8 cellular contexts compared by ENCODE assay signal in the genomic region with DNA sequence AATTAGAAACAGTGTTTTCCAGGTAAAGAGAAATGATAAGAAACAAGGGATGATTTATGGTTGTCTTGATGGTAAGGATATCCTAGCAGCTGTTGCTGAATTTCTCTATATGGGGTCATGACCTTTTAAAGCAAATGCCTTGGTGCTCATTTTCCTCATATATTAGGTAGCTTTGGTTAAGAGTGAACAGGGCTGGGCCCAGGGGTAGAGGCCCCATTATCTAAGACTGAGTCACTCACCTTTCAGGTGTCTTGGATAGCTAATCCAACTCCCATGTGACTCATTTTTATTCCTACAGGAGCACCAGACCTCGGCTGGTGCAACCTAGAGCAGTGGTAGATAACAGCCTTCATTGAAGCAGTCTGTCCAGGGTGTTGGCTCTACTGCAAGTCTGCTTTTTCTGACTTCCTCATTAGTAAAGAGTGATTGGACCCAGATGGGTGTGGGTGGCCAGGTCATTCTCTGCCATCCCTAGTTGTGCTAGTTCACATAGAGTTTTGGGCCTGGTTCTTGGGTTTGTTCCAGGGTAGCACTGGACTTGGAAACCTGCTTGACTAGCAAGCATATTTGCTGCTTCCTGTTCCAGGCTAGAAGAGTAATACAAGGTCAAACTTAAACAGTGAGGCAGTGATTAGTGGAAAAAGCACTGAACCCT. TPM values are rescaled to one million over a fixed set of nuclear protein-coding genes. Genes with fewer than 3 reads are reported as not detected.
DNase-seq lines count a peak whose midpoint lies in the region; ATAC-seq, FAIRE-seq and TF ChIP-seq lines count a peak whose summit lies in the region.

No MANE protein-coding gene starts in this region.

- BruUV-seq in K562 (replicated peaks; lab: Mats Ljungman, UMichigan) (no TSS peak), OCI-LY7 (replicated peaks; lab: Mats Ljungman, UMichigan) (no TSS peak)

- H3F3A ChIP-seq in Loucy (ENCODE audit: low read depth): peaks cover 3% of the 10 kb centered on the region

- TF ChIP-seq CTCF in Loucy (conservative IDR thresholded peaks at IDR 0.05; ENCODE audit: low read length) (no peak), K562 (IDR thresholded peaks at IDR 0.05 in 2 of 3, conservative IDR thresholded peaks at IDR 0.05 in 1 of 3; ENCODE audit: insufficient read depth in 2 of 3, low read depth in 1 of 3, low read length in 3 of 3) (no peak), liver (IDR thresholded peaks at IDR 0.05; ENCODE audit: low read depth, low read length, missing input control) (no peak), type B pancreatic cell (conservative IDR thresholded peaks at IDR 0.05) (no peak), OCI-LY7 (conservative IDR thresholded peaks at IDR 0.05; ENCODE audit: low read length) (no peak)

- H3K36me3 Mint-ChIP-seq in CD4-positive, CD25-positive, alpha-beta regulatory T cell: peaks cover 20% of the 10 kb centered on the region
- peaks cover 46% of the 10 kb centered on the region for H3K36me3 Mint-ChIP-seq in type B pancreatic cell

- H3K27me3 ChIP-seq in CD4-positive, CD25-positive, alpha-beta regulatory T cell (ENCODE audit: control insufficient read depth, insufficient read depth, low read length): no peaks in the 10 kb centered on the region
- no peaks in the 10 kb centered on the region for H3K27me3 ChIP-seq in Loucy (ENCODE audit: insufficient read depth, low read length, poor library complexity, severe bottlenecking)
- H3K27me3 ChIP-seq in K562 (ENCODE audit: control insufficient read depth in 2 of 2, insufficient read depth in 2 of 2, low read length in 2 of 2): no peaks in the 10 kb centered on the region
- no peaks in the 10 kb centered on the region for H3K27me3 ChIP-seq in liver (ENCODE audit: control insufficient read depth in 4 of 4, insufficient read depth in 4 of 4, low read length in 3 of 4)

- WGBS in K562 (ENCODE audit: insufficient coverage, low coverage, missing lambda C conversion rate): 0% methylated on average over 1 of the region's 1 CpG
- WGBS in liver: 9% methylated on average over 1 of the region's 1 CpG

- no peaks in the 10 kb centered on the region for H3K9me3 Mint-ChIP-seq in CD4-positive, CD25-positive, alpha-beta regulatory T cell
- H3K9me3 Mint-ChIP-seq in type B pancreatic cell: no peaks in the 10 kb centered on the region

- POLR2A ChIA-PET in K562 (lab: Yijun Ruan, JAX): interaction anchor here (0.6 to 1.2 kb wide), 2 partner anchors 20 to 47 kb away, joined by 3 to 7 read pairs; a partner anchor contains a TSS
- POLR2A ChIA-PET in OCI-LY7 (lab: Charles Lee): interaction anchor here (0.6 to 0.7 kb wide), 5 partner anchors 45 to 464 kb away, joined by 3 to 4 read pairs (median 4); a partner anchor contains a TSS

- no peak overlapping the region for H3K27ac ChIP-seq in CD4-positive, CD25-positive, alpha-beta regulatory T cell (ENCODE audit: insufficient read depth, low read length, poor library complexity, severe bottlenecking)
- 0 out of 3 replicates have a peak overlapping the region, but pooled peaks have one; percentile 2 for H3K27ac ChIP-seq in K562 (ENCODE audit: extremely low read depth, low read depth, low read length)
- peak overlapping the region; percentile 0 to 7 for H3K27ac ChIP-seq in liver (ENCODE audit: low read depth in 1 of 2, low read length in 2 of 2)
- no peak overlapping the region for H3K27ac ChIP-seq in OCI-LY7 (ENCODE audit: low read depth, low read length, poor library complexity, severe bottlenecking)

- peak in 1 of 2 experiments; percentile 31; a peak in 1 of 4 replicates for TF ChIP-seq RAD21 in K562 (CRISPR knock-in tag; conservative IDR thresholded peaks at IDR 0.05 in 1 of 2, IDR thresholded peaks at IDR 0.05 in 1 of 2)
- TF ChIP-seq RAD21 in liver (IDR thresholded peaks at IDR 0.05): peak; percentile 33 to 63

- intact Hi-C loops in K562 (cut with micrococcal nuclease) (loop anchor here (5.0 to 10.0 kb wide), 2 partner anchors 37 to 454 kb away; a partner anchor contains a TSS), OCI-LY7 (cut with micrococcal nuclease; ENCODE audit: unreplicated experiment) (no loop called here)

- in situ Hi-C loops in K562 (cut with MboI): no loop called here

- peak overlapping the region; percentile 9 for H3K9ac ChIP-seq in Loucy (ENCODE audit: low read depth, low read length, poor library complexity, severe bottlenecking)
- H3K9ac ChIP-seq in K562 (ENCODE audit: insufficient read depth in 1 of 2, low read depth in 2 of 2, low read length in 2 of 2): no peak overlapping the region
- H3K9ac ChIP-seq in liver (ENCODE audit: low read depth in 1 of 2, low read length in 2 of 2): no peak overlapping the region

- CTCF ChIA-PET in K562 (lab: Yijun Ruan, JAX; ENCODE audit: low intra/inter-chr PET ratio): no interaction called here
- CTCF ChIA-PET in OCI-LY7 (lab: Charles Lee; ENCODE audit: unreplicated experiment): no interaction called here

- peak overlapping the region; percentile 17 for H3K4me2 ChIP-seq in Loucy (ENCODE audit: low read depth, low read length, poor library complexity, severe bottlenecking)
- H3K4me2 ChIP-seq in K562 (ENCODE audit: insufficient read depth, low read length): no peak overlapping the region
- H3K4me2 ChIP-seq in OCI-LY7 (ENCODE audit: low read length): no peak overlapping the region

- no peak for TF ChIP-seq POLR2A in K562 (conservative IDR thresholded peaks at IDR 0.05)

- H3K9me3 ChIP-seq in CD4-positive, CD25-positive, alpha-beta regulatory T cell (ENCODE audit: control insufficient read depth in 2 of 2, low read length in 2 of 2): no peaks in the 10 kb centered on the region
- H3K9me3 ChIP-seq in Loucy (ENCODE audit: insufficient read depth, low read depth, low read length) (no peaks in the 10 kb centered on the region), K562 (replicated peaks; ENCODE audit: control insufficient read depth, insufficient read depth, low read depth, low read length) (no peaks in the 10 kb centered on the region), liver (ENCODE audit: control insufficient read depth in 4 of 4, low read length in 3 of 4) (no peaks in the 10 kb centered on the region), OCI-LY7 (ENCODE audit: low read length) (no peaks in the 10 kb centered on the region)

- peak overlapping the region; percentile 71 to 79 (median 78) for H3K27ac Mint-ChIP-seq in CD4-positive, CD25-positive, alpha-beta regulatory T cell
- peak overlapping the region; percentile 96 for H3K27ac Mint-ChIP-seq in type B pancreatic cell

- H3K4me1 Mint-ChIP-seq in CD4-positive, CD25-positive, alpha-beta regulatory T cell: peaks cover 19 to 35% (median 28%) of the 10 kb centered on the region in 4 donors
- peaks cover 24% of the 10 kb centered on the region for H3K4me1 Mint-ChIP-seq in type B pancreatic cell (ENCODE audit: unreplicated experiment)

- H3K27me3 Mint-ChIP-seq in CD4-positive, CD25-positive, alpha-beta regulatory T cell: no peaks in the 10 kb centered on the region
- no peaks in the 10 kb centered on the region for H3K27me3 Mint-ChIP-seq in type B pancreatic cell

- no peak overlapping the region for H3K4me3 Mint-ChIP-seq in CD4-positive, CD25-positive, alpha-beta regulatory T cell
- peak overlapping the region; percentile 27 for H3K4me3 Mint-ChIP-seq in type B pancreatic cell

- H2AFZ ChIP-seq in Loucy (ENCODE audit: low read length) (peak overlapping the region; percentile 48; the same call in 1 of the 2 replicates), K562 (ENCODE audit: low read depth, low read length) (no peak overlapping the region), OCI-LY7 (ENCODE audit: low read length) (no peak overlapping the region)

- peaks cover 6% of the 10 kb centered on the region for H3K36me3 ChIP-seq in CD4-positive, CD25-positive, alpha-beta regulatory T cell (ENCODE audit: control insufficient read depth, insufficient read depth, low read length)
- H3K36me3 ChIP-seq in Loucy (ENCODE audit: insufficient read depth, low read length): peaks cover 17% of the 10 kb centered on the region; the same call in 1 of the 2 replicates
- H3K36me3 ChIP-seq in K562 (ENCODE audit: control insufficient read depth, insufficient read depth, low read length): peaks cover 62% of the 10 kb centered on the region
- peaks cover 9 to 48% (median 39%) of the 10 kb centered on the region in 4 donors for H3K36me3 ChIP-seq in liver (ENCODE audit: control insufficient read depth in 4 of 4, insufficient read depth in 3 of 4, low read depth in 1 of 4, low read length in 3 of 4)
- no peaks in the 10 kb centered on the region for H3K36me3 ChIP-seq in OCI-LY7 (ENCODE audit: insufficient read depth, low read length)

- H3K9me2 ChIP-seq in Loucy (replicated peaks; ENCODE audit: low read depth, low read length) (no peaks in the 10 kb centered on the region), OCI-LY7 (ENCODE audit: insufficient read depth, low read length) (no peaks in the 10 kb centered on the region)

- H4K20me1 ChIP-seq in Loucy (ENCODE audit: insufficient read depth, low read length, poor library complexity, severe bottlenecking) (no peaks in the 10 kb centered on the region), K562 (replicated peaks; ENCODE audit: control insufficient read depth, insufficient read depth, low read length) (no peaks in the 10 kb centered on the region; the same call in 1 of the 2 replicates), OCI-LY7 (ENCODE audit: insufficient read depth, low read length) (no peaks in the 10 kb centered on the region)

- FAIRE-seq in K562 (lab: Jason Lieb, UNC): peak; percentile 62

- H3K9me1 ChIP-seq in K562 (ENCODE audit: control insufficient read depth, insufficient read depth, low read length): no peaks in the 10 kb centered on the region

- DNase-seq in CD4-positive, CD25-positive, alpha-beta regulatory T cell: no peak
- DNase-seq in K562 (ENCODE audit: extremely low read depth in 1 of 4, low spot score in 3 of 4) (peak; percentile 36 to 59 (median 46)), type B pancreatic cell (ENCODE audit: extremely low spot score, unreplicated experiment) (no peak), OCI-LY7 (ENCODE audit: low spot score) (no peak), hypothalamus (lab: John Stamatoyannopoulos, UW) (no peak), NCI-H2227 treated with DMSO at 0.1 percent for 48 hours (lab: John Stamatoyannopoulos, UW) (no peak)

- no peak overlapping the region for H3K4me3 ChIP-seq in CD4-positive, CD25-positive, alpha-beta regulatory T cell (ENCODE audit: low read depth, low read length)
- H3K4me3 ChIP-seq in Loucy (ENCODE audit: low read length, poor library complexity, severe bottlenecking): peak overlapping the region; percentile 20
- no peak overlapping the region for H3K4me3 ChIP-seq in K562
- H3K4me3 ChIP-seq in liver (ENCODE audit: low read depth in 1 of 3, low read length in 3 of 3): no peak overlapping the region
- no peak overlapping the region for H3K4me3 ChIP-seq in OCI-LY7 (ENCODE audit: low read depth, low read length, poor library complexity, severe bottlenecking)

- H3K79me2 ChIP-seq in Loucy (ENCODE audit: insufficient read depth, low read length): no peaks in the 10 kb centered on the region
- H3K79me2 ChIP-seq in K562 (ENCODE audit: control insufficient read depth, insufficient read depth, low read length): peaks cover 24% of the 10 kb centered on the region
- no peaks in the 10 kb centered on the region for H3K79me2 ChIP-seq in OCI-LY7 (ENCODE audit: insufficient read depth, low read depth, low read length)

- peaks cover 10% of the 10 kb centered on the region for H3K4me1 ChIP-seq in CD4-positive, CD25-positive, alpha-beta regulatory T cell (ENCODE audit: control insufficient read depth, insufficient read depth, low read length, poor library complexity, severe bottlenecking)
- H3K4me1 ChIP-seq in Loucy (ENCODE audit: insufficient read depth, low read length, poor library complexity, severe bottlenecking) (peaks cover 51% of the 10 kb centered on the region), K562 (replicated peaks in 1 of 2; ENCODE audit: control insufficient read depth in 2 of 2, insufficient read depth in 2 of 2, low read length in 2 of 2) (peaks cover 0 to 19% of the 10 kb centered on the region in 2 experiments; a peak in 3 of 5 replicates), liver (ENCODE audit: control insufficient read depth in 4 of 4, insufficient read depth in 4 of 4, low read length in 3 of 4) (peaks cover 11 to 38% (median 31%) of the 10 kb centered on the region in 4 donors), OCI-LY7 (ENCODE audit: insufficient read depth, low read length, poor library complexity, severe bottlenecking) (peaks cover 12% of the 10 kb centered on the region)

- ATAC-seq in CD4-positive, CD25-positive, alpha-beta regulatory T cell (ENCODE audit: low read depth in 2 of 2): no peak
- ATAC-seq in K562: peak; percentile 90

- TF ChIP-seq EP300 in K562 (IDR thresholded peaks at IDR 0.05; ENCODE audit: low read length): no peak

RNA-seq across cellular contexts. Expression of a gene that starts 37.4 kb away (rescaled TPM):
- total RNA-seq in CD4-positive, CD25-positive, alpha-beta regulatory T cell: 19.4 TPM
- polyA plus RNA-seq in CD4-positive, CD25-positive, alpha-beta regulatory T cell: 1 to 10 TPM in 3 of 4 donors, under 1 TPM in 1; 0.53 to 4.4 (median 2.0) TPM
- total RNA-seq in K562 (2011; cell fraction: chromatin; rRNA removed; ENCODE audit: low replicate concordance): 231 and 262 TPM in 2 replicates
- 84.4 and 84.7 TPM in 2 replicates for total RNA-seq in K562 (2011; cell fraction: nucleolus; rRNA removed)
- 126 and 154 TPM in 2 replicates for total RNA-seq in K562 (2011; cell fraction: nucleoplasm; rRNA removed)
- 38.2 and 48.9 TPM in 2 replicates for total RNA-seq in K562 (2014; rRNA removed)
- 37.4 and 41.7 TPM in 2 replicates for total RNA-seq in K562 (2014; rRNA removed; fragmentation: Illumina TruSeq; extraction: Trizol)
- total RNA-seq in K562 (2015; rRNA removed; fragmentation: Illumina TruSeq; extraction: Trizol): 41.5 and 43.3 TPM in 2 replicates
- total RNA-seq in K562 (2021): 55.0 and 59.4 TPM in 2 replicates
- 74.0 and 84.2 TPM in 2 replicates for polyA plus RNA-seq in K562 (2011; rRNA removed)
- polyA plus RNA-seq in K562 (2011; cell fraction: cytosol; rRNA removed): 57.8 and 67.2 TPM in 2 replicates
- polyA plus RNA-seq in K562 (2011; cell fraction: nucleus; rRNA removed): 68.6 and 69.0 TPM in 2 replicates
- polyA plus RNA-seq in K562 (2012): 35.7 and 45.2 TPM in 2 replicates
- 47.2 and 54.9 TPM in 2 replicates for polyA plus RNA-seq in K562 (2014; fragmentation: Illumina TruSeq; extraction: Trizol)
- polyA plus RNA-seq in K562 (2014; fragmentation: Nextera tagmentation; extraction: Ambion mirVana): 10 to 100 TPM; 11.1 to 23.8 TPM
- 33.6 and 36.8 TPM in 2 replicates for polyA plus RNA-seq in K562 (2014; rRNA removed)
- polyA minus RNA-seq in K562 (2011; rRNA and poly(A)+ RNA removed): 136 and 146 TPM in 2 replicates
- polyA minus RNA-seq in K562 (2011; cell fraction: cytosol; rRNA and poly(A)+ RNA removed): 61.1 and 105 TPM in 2 replicates
- polyA minus RNA-seq in K562 (2011; cell fraction: nucleus; rRNA and poly(A)+ RNA removed): 34.9 and 59.4 TPM in 2 replicates
- 10 to 100 TPM; 74.1 to 97.1 TPM for total RNA-seq in liver
- 10 to 100 TPM; 21.5 to 41.9 TPM for polyA plus RNA-seq in liver
- 187 and 253 TPM in 2 replicates for total RNA-seq in type B pancreatic cell (ENCODE audit: low replicate concordance)
- total RNA-seq in OCI-LY7 (2014; rRNA removed; shearing (Covaris generic)): 5.1 and 6.7 TPM in 2 replicates
- total RNA-seq in OCI-LY7 (2022): 5.3 and 9.0 TPM in 2 replicates

RNA-seq across cellular contexts. Expression of a gene that starts 47.4 kb away (rescaled TPM):
- not detected for total RNA-seq in CD4-positive, CD25-positive, alpha-beta regulatory T cell
- polyA plus RNA-seq in CD4-positive, CD25-positive, alpha-beta regulatory T cell: under 1 TPM; 0.20 to 0.61 (median 0.52) TPM
- not detected in 2 replicates for total RNA-seq in K562 (2011; cell fraction: chromatin; rRNA removed; ENCODE audit: low replicate concordance)
- not detected in 2 replicates for total RNA-seq in K562 (2011; cell fraction: nucleolus; rRNA removed)
- total RNA-seq in K562 (2011; cell fraction: nucleoplasm; rRNA removed): not detected in 2 replicates
- total RNA-seq in K562 (2014; rRNA removed): not detected in 2 replicates
- total RNA-seq in K562 (2014; rRNA removed; fragmentation: Illumina TruSeq; extraction: Trizol): not detected in 2 replicates
- total RNA-seq in K562 (2015; rRNA removed; fragmentation: Illumina TruSeq; extraction: Trizol): not detected in 2 replicates
- total RNA-seq in K562 (2021): not detected in 2 replicates
- not detected in 2 replicates for polyA plus RNA-seq in K562 (2011; rRNA removed)
- not detected in 2 replicates for polyA plus RNA-seq in K562 (2011; cell fraction: cytosol; rRNA removed)
- not detected in 2 replicates for polyA plus RNA-seq in K562 (2011; cell fraction: nucleus; rRNA removed)
- 0.10 and 0.18 TPM in 2 replicates for polyA plus RNA-seq in K562 (2012)
- polyA plus RNA-seq in K562 (2014; fragmentation: Illumina TruSeq; extraction: Trizol): not detected in 2 replicates
- under 1 TPM in 1 of 2 experiments, not detected in 1; 0.06 TPM for polyA plus RNA-seq in K562 (2014; fragmentation: Nextera tagmentation; extraction: Ambion mirVana)
- not detected in 2 replicates for polyA plus RNA-seq in K562 (2014; rRNA removed)
- not detected in 2 replicates for polyA minus RNA-seq in K562 (2011; rRNA and poly(A)+ RNA removed)
- polyA minus RNA-seq in K562 (2011; cell fraction: cytosol; rRNA and poly(A)+ RNA removed): not detected in 2 replicates
- not detected in 2 replicates for polyA minus RNA-seq in K562 (2011; cell fraction: nucleus; rRNA and poly(A)+ RNA removed)
- not detected for total RNA-seq in liver
- polyA plus RNA-seq in liver: under 1 TPM in 1 of 2 donors, not detected in 1; 0.13 TPM
- not detected in 2 replicates for total RNA-seq in type B pancreatic cell (ENCODE audit: low replicate concordance)
- total RNA-seq in OCI-LY7 (2014; rRNA removed; shearing (Covaris generic)): not detected in 2 replicates
- total RNA-seq in OCI-LY7 (2022): not detected in 2 replicates

RNA-seq across cellular contexts. Expression of a gene that starts 57.7 kb away (rescaled TPM):
- 68.6 TPM for total RNA-seq in CD4-positive, CD25-positive, alpha-beta regulatory T cell
- polyA plus RNA-seq in CD4-positive, CD25-positive, alpha-beta regulatory T cell: 100 to 1,000 TPM; 205 to 248 (median 214) TPM
- total RNA-seq in K562 (2011; cell fraction: chromatin; rRNA removed; ENCODE audit: low replicate concordance): 83.6 and 114 TPM in 2 replicates
- 79.0 and 105 TPM in 2 replicates for total RNA-seq in K562 (2011; cell fraction: nucleolus; rRNA removed)
- total RNA-seq in K562 (2011; cell fraction: nucleoplasm; rRNA removed): 100 and 130 TPM in 2 replicates
- total RNA-seq in K562 (2014; rRNA removed) (254 and 261 TPM in 2 replicates), K562 (2014; rRNA removed; fragmentation: Illumina TruSeq; extraction: Trizol) (47.8 and 49.2 TPM in 2 replicates), K562 (2015; rRNA removed; fragmentation: Illumina TruSeq; extraction: Trizol) (118 and 136 TPM in 2 replicates), K562 (2021) (194 and 216 TPM in 2 replicates), liver (10 to 100 TPM; 42.2 to 52.2 TPM), type B pancreatic cell (ENCODE audit: low replicate concordance) (107 and 144 TPM in 2 replicates), OCI-LY7 (2022) (144 and 169 TPM in 2 replicates)
- polyA plus RNA-seq in K562 (2011; rRNA removed) (116 and 120 TPM in 2 replicates), K562 (2014; fragmentation: Illumina TruSeq; extraction: Trizol) (33.9 and 70.6 TPM in 2 replicates), K562 (2014; fragmentation: Nextera tagmentation; extraction: Ambion mirVana) (10 to 100 TPM; 16.6 to 39.5 TPM), K562 (2014; rRNA removed) (278 and 299 TPM in 2 replicates), liver (100 to 1,000 TPM in 1 of 2 donors, 10 to 100 TPM in 1; 90.7 to 129 TPM)
- polyA plus RNA-seq in K562 (2011; cell fraction: cytosol; rRNA removed): 130 and 220 TPM in 2 replicates
- polyA plus RNA-seq in K562 (2011; cell fraction: nucleus; rRNA removed): 80.1 and 86.3 TPM in 2 replicates
- 164 and 181 TPM in 2 replicates for polyA plus RNA-seq in K562 (2012)
- polyA minus RNA-seq in K562 (2011; rRNA and poly(A)+ RNA removed): 18.6 and 22.8 TPM in 2 replicates
- 22.3 and 25.8 TPM in 2 replicates for polyA minus RNA-seq in K562 (2011; cell fraction: cytosol; rRNA and poly(A)+ RNA removed)
- 33.8 and 45.2 TPM in 2 replicates for polyA minus RNA-seq in K562 (2011; cell fraction: nucleus; rRNA and poly(A)+ RNA removed)
- 181 and 229 TPM in 2 replicates for total RNA-seq in OCI-LY7 (2014; rRNA removed; shearing (Covaris generic))

Comparison
In these comparisons a context has a peak if more than half of its experiments do, and no peak if none do; other contexts are left out.
1. DNase-seq: peak in K562 (4 of 4); none in CD4-positive, CD25-positive, alpha-beta regulatory T cell (0 of 3), type B pancreatic cell (single experiment), OCI-LY7 (single experiment), hypothalamus (0 of 51) and NCI-H2227 treated with DMSO at 0.1 percent for 48 hours (single experiment).
2. H3K27ac ChIP-seq: peak in K562 (single experiment) and liver (2 of 2); none in CD4-positive, CD25-positive, alpha-beta regulatory T cell (single experiment) and OCI-LY7 (single experiment).